In genomic region chr9:134591573-134591981, GRCh38 we compare ENCODE assay signal across 1 cellular context.
TF ChIP-seq lines count a peak whose summit lies in the region.

No MANE protein-coding gene starts in this region.

TF ChIP-seq in HepG2, 621 proteins besides CTCF, POLR2A, EP300 and RAD21 (continued from another document):
- TF ChIP-seq ZBTB44 (CRISPR knock-in tag; IDR thresholded peaks at IDR 0.05) (no peak), ZSCAN22 (CRISPR knock-in tag; IDR thresholded peaks at IDR 0.05) (no peak), TBX3 (IDR thresholded peaks at IDR 0.05; ENCODE audit: borderline replicate concordance) (no peak)
